In genomic region chr1:28354121-28354520, GRCh38 we compare ENCODE assay signal across 13 cellular contexts. TPM values are rescaled to one million over a fixed set of nuclear protein-coding genes. Genes with fewer than 3 reads are reported as not detected.
DNase-seq lines count a peak whose midpoint lies in the region; ATAC-seq and TF ChIP-seq lines count a peak whose summit lies in the region.
"Had no signal": no experiment of that assay in that cellular context is flagged by ENCODE, and none has a peak within 500 bp of the region (broad histone marks: within the 10 kb centered on the region; RNA-seq: fewer than 3 reads in every experiment).

No MANE protein-coding gene starts in this region.

- H3K4me1 ChIP-seq in breast epithelium (no peaks in the 10 kb centered on the region), neural progenitor cell (no peaks in the 10 kb centered on the region)

- H4K20me1 ChIP-seq in neural progenitor cell (ENCODE audit: low read depth) = no peaks in the 10 kb centered on the region

- H3K9me3 ChIP-seq in breast epithelium (no peaks in the 10 kb centered on the region), neural progenitor cell (ENCODE audit: low read depth) (no peaks in the 10 kb centered on the region)

- no peak overlapping the region for H3K4me2 ChIP-seq in neural progenitor cell

- ATAC-seq in GM21367 (IDR thresholded peaks at IDR 0.05; ENCODE audit: unreplicated experiment) (no peak), HG02623 (IDR thresholded peaks at IDR 0.05; ENCODE audit: unreplicated experiment) (no peak)

- no peak for TF ChIP-seq CTCF in MCF 10A (IDR thresholded peaks at IDR 0.05; ENCODE audit: unreplicated experiment)
- TF ChIP-seq CTCF in breast epithelium (IDR thresholded peaks at IDR 0.05) = no peak
- no peak for TF ChIP-seq CTCF in neural progenitor cell (IDR thresholded peaks at IDR 0.05)

- no peaks in the 10 kb centered on the region for H3F3A ChIP-seq in neural progenitor cell (ENCODE audit: low read depth)

- CTCF ChIA-PET in MCF 10A (lab: Yijun Ruan, JAX) = interaction anchor here (0.6 to 1.4 kb wide), 6 partner anchors 8 to 159 kb away, joined by 3 to 6 read pairs (median 3); no protein-coding TSS in a partner anchor

- H3K4me3 ChIP-seq in breast epithelium (no peak overlapping the region), neural progenitor cell (no peak overlapping the region)

- no peak overlapping the region for H3K27ac ChIP-seq in breast epithelium
- H3K27ac ChIP-seq in neural progenitor cell = no peak overlapping the region

- H3K27ac Mint-ChIP-seq in MCF 10A (ENCODE audit: low read depth, unreplicated experiment) = peak overlapping the region; percentile 81
- H3K27ac Mint-ChIP-seq in activated CD4-positive, alpha-beta T cell treated with anti-CD3 and anti-CD28 coated beads, Interleukin-2, amount 10 ng/mL, durations not matched to agents 24 days and 14 days = no peak overlapping the region
- H3K27ac Mint-ChIP-seq in neural progenitor cell = no peak overlapping the region
- H3K27ac Mint-ChIP-seq: activated naive CD8-positive, alpha-beta T cell treated with anti-CD3 and anti-CD28 coated beads, Interleukin-2, amount 10 ng/mL, durations not matched to agents 7 days and 5 days; naive B cell had no signal

- BruUV-seq in MCF 10A (replicated peaks; lab: Mats Ljungman, UMichigan) = no TSS peak

- POLR2A ChIA-PET in MCF 10A (lab: Yijun Ruan, JAX) = interaction anchor here (0.6 to 3.1 kb wide), 22 partner anchors 9 to 491 kb away, joined by 3 to 24 read pairs (median 4); partner anchors contain the start of genes MED18, PHACTR4, RCC1 and RNU11

- H3K36me3 ChIP-seq in breast epithelium (no peaks in the 10 kb centered on the region), neural progenitor cell (no peaks in the 10 kb centered on the region)

- H3K4me3 Mint-ChIP-seq in MCF 10A (ENCODE audit: unreplicated experiment) = no peak overlapping the region
- H3K4me3 Mint-ChIP-seq in activated CD4-positive, alpha-beta T cell treated with anti-CD3 and anti-CD28 coated beads, Interleukin-2, amount 10 ng/mL, durations not matched to agents 24 days and 14 days = no peak overlapping the region
- H3K4me3 Mint-ChIP-seq in neural progenitor cell = no peak overlapping the region
- H3K4me3 Mint-ChIP-seq: activated naive CD8-positive, alpha-beta T cell treated with anti-CD3 and anti-CD28 coated beads, Interleukin-2, amount 10 ng/mL, durations not matched to agents 7 days and 5 days; naive B cell had no signal

- H3K9me3 Mint-ChIP-seq in MCF 10A (ENCODE audit: unreplicated experiment) (no peaks in the 10 kb centered on the region), neural progenitor cell (no peaks in the 10 kb centered on the region)
- H3K9me3 Mint-ChIP-seq in activated CD4-positive, alpha-beta T cell treated with anti-CD3 and anti-CD28 coated beads, Interleukin-2, amount 10 ng/mL, durations not matched to agents 24 days and 14 days = no peaks in the 10 kb centered on the region
- H3K9me3 Mint-ChIP-seq: activated naive CD8-positive, alpha-beta T cell treated with anti-CD3 and anti-CD28 coated beads, Interleukin-2, amount 10 ng/mL, durations not matched to agents 7 days and 5 days; naive B cell had no signal

- H3K4me1 Mint-ChIP-seq in MCF 10A (ENCODE audit: insufficient read depth, unreplicated experiment) (peaks cover 5% of the 10 kb centered on the region), neural progenitor cell (peaks cover 2% of the 10 kb centered on the region)
- peaks cover 2% of the 10 kb centered on the region for H3K4me1 Mint-ChIP-seq in activated CD4-positive, alpha-beta T cell treated with anti-CD3 and anti-CD28 coated beads, Interleukin-2, amount 10 ng/mL, durations not matched to agents 24 days and 14 days

- intact Hi-C loops in MCF 10A (cut with micrococcal nuclease) (no loop called here), breast epithelium (cut with DNase I; ENCODE audit: low total_unique reads) (no loop called here)
- intact Hi-C loops in activated CD4-positive, alpha-beta T cell treated with anti-CD3 and anti-CD28 coated beads, Interleukin-2, amount 10 ng/mL, durations not matched to agents 24 days and 14 days (cut with micrococcal nuclease) = no loop called here

- DNase-seq in MCF 10A (ENCODE audit: unreplicated experiment) = peak; percentile 37
- DNase-seq in breast epithelium (ENCODE audit: low spot score in 2 of 2) = no peak
- peak; percentile 47 for DNase-seq in astrocyte of the hippocampus (ENCODE audit: low read depth, low spot score)
- DNase-seq in kidney tubule cell (ENCODE audit: low spot score) = peak; percentile 96
- no peak for DNase-seq in activated CD4-positive, alpha-beta T cell treated with anti-CD3 and anti-CD28 coated beads, Interleukin-2, amount 10 ng/mL, durations not matched to agents 24 days and 14 days
- DNase-seq in neural progenitor cell (ENCODE audit: low spot score) = no peak
- DNase-seq: activated naive CD8-positive, alpha-beta T cell treated with anti-CD3 and anti-CD28 coated beads, Interleukin-2, amount 10 ng/mL, durations not matched to agents 7 days and 5 days; DMS79 treated with DMSO at 0.1 percent for 48 hours; naive B cell; NCI-H1417 treated with DMSO at 0.1 percent for 48 hours; T-helper 1 cell had no signal

- H2AFZ ChIP-seq in neural progenitor cell (replicated peaks) = no peak overlapping the region

- H3K9ac ChIP-seq in neural progenitor cell = no peak overlapping the region

- no peak for TF ChIP-seq POLR2A in breast epithelium (IDR thresholded peaks at IDR 0.05)

- H3K27me3 Mint-ChIP-seq in MCF 10A (ENCODE audit: insufficient read depth, unreplicated experiment) (no peaks in the 10 kb centered on the region), neural progenitor cell (ENCODE audit: insufficient read depth, low read depth) (peaks cover 3% of the 10 kb centered on the region)
- no peaks in the 10 kb centered on the region for H3K27me3 Mint-ChIP-seq in activated CD4-positive, alpha-beta T cell treated with anti-CD3 and anti-CD28 coated beads, Interleukin-2, amount 10 ng/mL, durations not matched to agents 24 days and 14 days
- H3K27me3 Mint-ChIP-seq: activated naive CD8-positive, alpha-beta T cell treated with anti-CD3 and anti-CD28 coated beads, Interleukin-2, amount 10 ng/mL, durations not matched to agents 7 days and 5 days; naive B cell had no signal

- H3K36me3 Mint-ChIP-seq in MCF 10A (ENCODE audit: insufficient read depth, unreplicated experiment) (peaks cover 6% of the 10 kb centered on the region), neural progenitor cell (no peaks in the 10 kb centered on the region)
- H3K36me3 Mint-ChIP-seq in activated CD4-positive, alpha-beta T cell treated with anti-CD3 and anti-CD28 coated beads, Interleukin-2, amount 10 ng/mL, durations not matched to agents 24 days and 14 days (ENCODE audit: low read depth) = no peaks in the 10 kb centered on the region
- H3K36me3 Mint-ChIP-seq: activated naive CD8-positive, alpha-beta T cell treated with anti-CD3 and anti-CD28 coated beads, Interleukin-2, amount 10 ng/mL, durations not matched to agents 7 days and 5 days; naive B cell had no signal

- H3K79me2 ChIP-seq in neural progenitor cell (ENCODE audit: low read depth) = no peaks in the 10 kb centered on the region

- H3K27me3 ChIP-seq in breast epithelium = no peaks in the 10 kb centered on the region
- H3K27me3 ChIP-seq in neural progenitor cell = no peaks in the 10 kb centered on the region

RNA-seq across cellular contexts. Expression of gene PHACTR4, which starts 15.4 kb away (rescaled TPM):
- total RNA-seq in MCF 10A (2022) (50.7 and 56.4 TPM in 2 replicates), breast epithelium (10 to 100 TPM; 17.1 to 29.6 (median 25.9) TPM), neural progenitor cell (ENCODE audit: low replicate concordance) (22.3 and 34.0 TPM in 2 replicates)
- 29.6 and 30.5 TPM in 2 replicates for total RNA-seq in activated CD4-positive, alpha-beta T cell treated with anti-CD3 and anti-CD28 coated beads, Interleukin-2, amount 10 ng/mL, durations not matched to agents 24 days and 14 days

RNA-seq across cellular contexts. Expression of gene MED18, which starts 25.3 kb away (rescaled TPM):
- total RNA-seq in MCF 10A (2022) (19.0 and 22.9 TPM in 2 replicates), breast epithelium (10 to 100 TPM in 2 of 3 donors, 1 to 10 TPM in 1; 8.3 to 14.4 (median 12.6) TPM), neural progenitor cell (ENCODE audit: low replicate concordance) (16.9 and 27.3 TPM in 2 replicates)
- 20.8 and 23.2 TPM in 2 replicates for total RNA-seq in activated CD4-positive, alpha-beta T cell treated with anti-CD3 and anti-CD28 coated beads, Interleukin-2, amount 10 ng/mL, durations not matched to agents 24 days and 14 days

Comparison
In these comparisons a context has a peak if more than half of its experiments do, and no peak if none do; other contexts are left out.
1. DNase-seq: peak in MCF 10A (single experiment), astrocyte of the hippocampus (single experiment) and kidney tubule cell (single experiment); none in breast epithelium (0 of 2), activated CD4-positive, alpha-beta T cell treated with anti-CD3 and anti-CD28 coated beads, Interleukin-2, amount 10 ng/mL, durations not matched to agents 24 days and 14 days (single experiment) and neural progenitor cell (single experiment).